28 cellular contexts compared by ENCODE assay signal in genomic region chr17:34777044-34777443, GRCh38.
"Had no signal": no experiment of that assay in that cellular context is flagged by ENCODE, and none has a peak within 500 bp of the region (broad histone marks: within the 10 kb centered on the region; RNA-seq: fewer than 3 reads in every experiment).

No MANE protein-coding gene starts in this region.

- H3K27me3 ChIP-seq: ovary, testis, thyroid gland, transverse colon, upper lobe of left lung, vagina had no signal

- ATAC-seq: left colon; natural killer cell; right cardiac atrium; sciatic nerve; stimulated activated naive B cell treated with anti-CD40 and anti-IgM and Interleukin-4, amounts not matched to agents 10 μg/mL and 1 μg/mL and 100 μg/mL, for 72 hours; stimulated activated naive CD8-positive, alpha-beta T cell treated with anti-CD3 and anti-CD28 coated beads, Interleukin-15, Interleukin-2, amounts not matched to agents 100 U/mL and 50 U/mL, for 24 hours had no signal

- H3K4me3 ChIP-seq: left ventricle myocardium inferior, lung, ovary, prostate gland, skin epidermis, stomach, testis, thyroid gland, transverse colon, upper lobe of left lung, vagina had no signal

- DNase-seq: hypothalamus; immature natural killer cell; kidney; left colon; left ventricle myocardium inferior; mesendoderm; naive B cell; natural killer cell; nephron progenitor cell; ovary; retina; right cardiac atrium; stimulated activated CD4-positive, alpha-beta T cell treated with anti-CD3 and anti-CD28 coated beads, Interleukin-12 subunit alpha, Interleukin-12 subunit beta, amount 100 ng/mL, for 4 hours; stimulated activated CD4-positive, alpha-beta T cell treated with anti-CD3 and anti-CD28 coated beads, Interleukin-15, amount 100 ng/mL, for 24 hours; stimulated activated CD4-positive, alpha-beta T cell treated with anti-CD3 and anti-CD28 coated beads, Interleukin-2, amount 100 ng/mL, for 24 hours; stimulated activated CD4-positive, alpha-beta T cell treated with anti-CD3 and anti-CD28 coated beads, Interleukin-4, amount 100 ng/mL, for 1 hour; stimulated activated naive B cell treated with anti-CD40 and anti-IgM and Interleukin-4, amounts not matched to agents 10 μg/mL and 1 μg/mL and 100 μg/mL, for 72 hours; stimulated activated naive CD8-positive, alpha-beta T cell treated with anti-CD3 and anti-CD28 coated beads, Interleukin-15, Interleukin-2, amounts not matched to agents 100 U/mL and 50 U/mL, for 24 hours; stomach; testis; thyroid gland; transverse colon; upper lobe of left lung had no signal

- H3K36me3 ChIP-seq: left ventricle myocardium inferior, ovary, prostate gland, stomach, thyroid gland, transverse colon, upper lobe of left lung, vagina had no signal

- H3K4me1 ChIP-seq: left ventricle myocardium inferior, prostate gland, stomach, testis, thyroid gland, transverse colon, upper lobe of left lung, vagina had no signal

- H3K9me3 ChIP-seq: ovary, prostate gland, testis, thyroid gland, transverse colon, vagina had no signal
